Comparison of ENCODE assay signal across 10 cellular contexts in genomic region chr1:92473781-92474495, GRCh38. TPM values are rescaled to one million over a fixed set of nuclear protein-coding genes. Genes with fewer than 3 reads are reported as not detected.
DNase-seq lines count a peak whose midpoint lies in the region; ATAC-seq lines count a peak whose summit lies in the region.
"Had no signal": no experiment of that assay in that cellular context is flagged by ENCODE, and none has a peak within 500 bp of the region (broad histone marks: within the 10 kb centered on the region; RNA-seq: fewer than 3 reads in every experiment).

No MANE protein-coding gene starts in this region.

- H3K4me3 Mint-ChIP-seq in T-helper 17 cell = peak overlapping the region; percentile 15

- H3K36me3 Mint-ChIP-seq in T-helper 17 cell (ENCODE audit: low read depth) = no peaks in the 10 kb centered on the region

- peak overlapping the region; percentile 45 for H3K27ac Mint-ChIP-seq in T-helper 17 cell

- no peaks in the 10 kb centered on the region for H3K9me3 ChIP-seq in T-helper 17 cell (ENCODE audit: control insufficient read depth, low read length, poor library complexity, severe bottlenecking)
- H3K9me3 ChIP-seq: Peyer's patch had no signal

- peaks cover 17% of the 10 kb centered on the region for H3K4me1 Mint-ChIP-seq in T-helper 17 cell

- peak; percentile 4 for DNase-seq in stimulated activated naive CD4-positive, alpha-beta T cell treated with Interleukin-2 at 50 U/mL for 16 hours (lab: John Stamatoyannopoulos, UW)
- no peak for DNase-seq in stimulated activated naive CD4-positive, alpha-beta T cell (lab: John Stamatoyannopoulos, UW)
- no peak for DNase-seq in T-helper 17 cell
- no peak for DNase-seq in nucleus accumbens (lab: John Stamatoyannopoulos, UW)
- DNase-seq in RKO (ENCODE audit: low spot score) = no peak
- no peak for DNase-seq in SKM-1 treated with dmso at 0.1 percent for 144 hours (lab: John Stamatoyannopoulos, UW; ENCODE audit: unreplicated experiment)
- DNase-seq: dermis blood vessel endothelial cell, Peyer's patch had no signal

- no peaks in the 10 kb centered on the region for H3K27me3 Mint-ChIP-seq in T-helper 17 cell

- ATAC-seq in HG02678 (IDR thresholded peaks at IDR 0.05; ENCODE audit: unreplicated experiment) (peak; percentile 74), T-helper 17 cell (no peak), GM21576 (IDR thresholded peaks at IDR 0.05; ENCODE audit: unreplicated experiment) (no peak)

RNA-seq across cellular contexts. Expression of gene GFI1, which starts 12.8 kb away (rescaled TPM):
- 10 to 100 TPM; 10.2 to 18.8 TPM for total RNA-seq in T-helper 17 cell
